10 cellular contexts compared by ENCODE assay signal in the genomic region with DNA sequence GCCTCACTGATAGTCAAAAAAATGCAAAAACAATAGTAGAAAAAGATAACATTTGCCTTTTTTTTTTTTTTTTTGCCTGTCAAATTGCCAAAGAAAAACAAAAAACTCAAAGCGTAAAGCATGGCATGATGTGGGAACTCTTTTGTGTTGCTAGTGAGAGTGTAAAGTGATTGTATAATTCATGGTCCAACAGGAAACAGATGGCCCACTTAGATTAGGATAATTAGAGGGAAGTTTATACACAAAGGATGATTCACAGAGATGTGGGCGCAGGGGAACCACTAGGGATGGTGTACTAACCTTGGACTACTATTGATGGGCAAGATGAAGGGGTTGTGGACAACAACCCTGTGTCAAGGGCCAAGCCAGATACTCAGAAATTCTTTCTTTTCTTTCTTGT. TPM values are rescaled to one million over a fixed set of nuclear protein-coding genes. Genes with fewer than 3 reads are reported as not detected.
DNase-seq lines count a peak whose midpoint lies in the region; ATAC-seq and TF ChIP-seq lines count a peak whose summit lies in the region.
"Had no signal": no experiment of that assay in that cellular context is flagged by ENCODE, and none has a peak within 500 bp of the region (broad histone marks: within the 10 kb centered on the region; RNA-seq: fewer than 3 reads in every experiment).

No MANE protein-coding gene starts in this region.

- POLR2A ChIA-PET in activated CD4-positive, alpha-beta T cell treated with anti-CD3 and anti-CD28 coated beads for 36 hours (lab: Charles Lee), result no interaction called here
- POLR2A ChIA-PET in naive thymus-derived CD4-positive, alpha-beta T cell (lab: Charles Lee), result no interaction called here

- no peak overlapping the region for H3K4me3 Mint-ChIP-seq in activated CD4-positive, alpha-beta T cell treated with anti-CD3 and anti-CD28 coated beads for 36 hours
- H3K4me3 Mint-ChIP-seq in activated naive CD8-positive, alpha-beta T cell treated with anti-CD3 and anti-CD28 coated beads, Interleukin-2, amount 50 U/mL, for 24 hours, result no peak overlapping the region
- H3K4me3 Mint-ChIP-seq in naive thymus-derived CD4-positive, alpha-beta T cell, result peak overlapping the region in 6 of 10 donors; percentile 1 to 47 (median 32)

- peaks cover 36% of the 10 kb centered on the region for H3K36me3 Mint-ChIP-seq in activated CD4-positive, alpha-beta T cell treated with anti-CD3 and anti-CD28 coated beads for 36 hours (ENCODE audit: low read depth)
- H3K36me3 Mint-ChIP-seq in activated naive CD8-positive, alpha-beta T cell treated with anti-CD3 and anti-CD28 coated beads, Interleukin-2, amount 50 U/mL, for 24 hours (ENCODE audit: low read depth), result peaks cover 29% of the 10 kb centered on the region
- H3K36me3 Mint-ChIP-seq in naive thymus-derived CD4-positive, alpha-beta T cell, result peaks cover 3 to 41% (median 36%) of the 10 kb centered on the region in 5 donors

- ATAC-seq in activated CD4-positive, alpha-beta T cell treated with anti-CD3 and anti-CD28 coated beads for 36 hours, result no peak
- peak; percentile 60 for ATAC-seq in activated naive CD8-positive, alpha-beta T cell treated with anti-CD3 and anti-CD28 coated beads, Interleukin-2, amount 50 U/mL, for 24 hours
- peak; percentile 36 for ATAC-seq in naive thymus-derived CD4-positive, alpha-beta T cell
- ATAC-seq: left ventricle myocardium superior had no signal

- TF ChIP-seq CTCF in spleen (IDR thresholded peaks at IDR 0.05 in 8 of 11, conservative IDR thresholded peaks at IDR 0.05 in 3 of 11), result peak in 1 of 11 experiments; percentile 4

- peak overlapping the region; percentile 77 for H3K27ac Mint-ChIP-seq in activated CD4-positive, alpha-beta T cell treated with anti-CD3 and anti-CD28 coated beads for 36 hours
- peak overlapping the region; percentile 42 for H3K27ac Mint-ChIP-seq in activated naive CD8-positive, alpha-beta T cell treated with anti-CD3 and anti-CD28 coated beads, Interleukin-2, amount 50 U/mL, for 24 hours
- H3K27ac Mint-ChIP-seq in naive thymus-derived CD4-positive, alpha-beta T cell, result peak overlapping the region in 7 of 9 donors; percentile 25 to 85 (median 59)

- CTCF ChIA-PET in activated CD4-positive, alpha-beta T cell treated with anti-CD3 and anti-CD28 coated beads for 36 hours (lab: Charles Lee), result no interaction called here
- CTCF ChIA-PET in naive thymus-derived CD4-positive, alpha-beta T cell (lab: Charles Lee), result no interaction called here

- H3K27me3 ChIP-seq in naive thymus-derived CD4-positive, alpha-beta T cell (ENCODE audit: control insufficient read depth in 2 of 2, insufficient read depth in 2 of 2, low read length in 2 of 2), result no peaks in the 10 kb centered on the region
- H3K27me3 ChIP-seq in spleen (replicated peaks in 1 of 7), result no peaks in the 10 kb centered on the region

- no peak overlapping the region for H3K27ac ChIP-seq in naive thymus-derived CD4-positive, alpha-beta T cell (ENCODE audit: low read depth, low read length)
- peak overlapping the region in 4 of 8 donors; percentile 17 to 53 (median 44) for H3K27ac ChIP-seq in spleen
- H3K27ac ChIP-seq: WERI-Rb-1 had no signal

- H3K4me1 Mint-ChIP-seq in activated CD4-positive, alpha-beta T cell treated with anti-CD3 and anti-CD28 coated beads for 36 hours, result peaks cover 57% of the 10 kb centered on the region
- H3K4me1 Mint-ChIP-seq in activated naive CD8-positive, alpha-beta T cell treated with anti-CD3 and anti-CD28 coated beads, Interleukin-2, amount 50 U/mL, for 24 hours, result peaks cover 53% of the 10 kb centered on the region
- peaks cover 42 to 82% (median 73%) of the 10 kb centered on the region in 7 donors for H3K4me1 Mint-ChIP-seq in naive thymus-derived CD4-positive, alpha-beta T cell

- no peak overlapping the region for H3K4me3 ChIP-seq in naive thymus-derived CD4-positive, alpha-beta T cell (ENCODE audit: low read length)
- H3K4me3 ChIP-seq in spleen, result no peak overlapping the region

- no peak for TF ChIP-seq POLR2A in spleen (IDR thresholded peaks at IDR 0.05)

- H3K36me3 ChIP-seq in naive thymus-derived CD4-positive, alpha-beta T cell (ENCODE audit: control insufficient read depth in 2 of 3, insufficient read depth in 3 of 3, low read length in 3 of 3), result peaks cover 0 to 6% (median 0%) of the 10 kb centered on the region in 3 experiments
- peaks cover 0 to 7% (median 0%) of the 10 kb centered on the region in 6 donors for H3K36me3 ChIP-seq in spleen
- H3K36me3 ChIP-seq: WERI-Rb-1 had no signal

- H3K9me3 ChIP-seq in naive thymus-derived CD4-positive, alpha-beta T cell (ENCODE audit: control insufficient read depth in 2 of 3, low read length in 3 of 3), result no peaks in the 10 kb centered on the region
- peaks cover 0 to 13% (median 6%) of the 10 kb centered on the region in 8 donors for H3K9me3 ChIP-seq in spleen

- peaks cover 23 to 28% of the 10 kb centered on the region in 2 donors for H3K4me1 ChIP-seq in naive thymus-derived CD4-positive, alpha-beta T cell (ENCODE audit: control insufficient read depth in 2 of 2, insufficient read depth in 2 of 2, low read length in 2 of 2)
- H3K4me1 ChIP-seq in spleen, result peaks cover 10 to 37% (median 17%) of the 10 kb centered on the region in 6 donors

- intact Hi-C loops in activated CD4-positive, alpha-beta T cell treated with anti-CD3 and anti-CD28 coated beads for 36 hours (cut with DNase I, micrococcal nuclease), result no loop called here
- intact Hi-C loops in naive thymus-derived CD4-positive, alpha-beta T cell (cut with micrococcal nuclease), result no loop called here
- intact Hi-C loops in spleen (cut with DNase I; ENCODE audit: low total_unique reads), result no loop called here
- intact Hi-C loops in posterior cingulate gyrus (cut with DNase I), result no loop called here

- peaks cover 5% of the 10 kb centered on the region for H3K9me3 Mint-ChIP-seq in activated CD4-positive, alpha-beta T cell treated with anti-CD3 and anti-CD28 coated beads for 36 hours (ENCODE audit: low read depth)
- H3K9me3 Mint-ChIP-seq in activated naive CD8-positive, alpha-beta T cell treated with anti-CD3 and anti-CD28 coated beads, Interleukin-2, amount 50 U/mL, for 24 hours, result no peaks in the 10 kb centered on the region
- H3K9me3 Mint-ChIP-seq in naive thymus-derived CD4-positive, alpha-beta T cell, result peaks cover 0 to 10% (median 5%) of the 10 kb centered on the region in 11 donors

- WGBS in spleen, 5 donors, result 41 to 78% (median 58%) methylated on average over 2 of the region's 2 CpGs

- H3K27me3 Mint-ChIP-seq in activated CD4-positive, alpha-beta T cell treated with anti-CD3 and anti-CD28 coated beads for 36 hours, result no peaks in the 10 kb centered on the region
- no peaks in the 10 kb centered on the region for H3K27me3 Mint-ChIP-seq in activated naive CD8-positive, alpha-beta T cell treated with anti-CD3 and anti-CD28 coated beads, Interleukin-2, amount 50 U/mL, for 24 hours
- H3K27me3 Mint-ChIP-seq in naive thymus-derived CD4-positive, alpha-beta T cell, result no peaks in the 10 kb centered on the region

- no peak for DNase-seq in activated CD4-positive, alpha-beta T cell treated with anti-CD3 and anti-CD28 coated beads for 36 hours
- no peak for DNase-seq in activated CD4-positive, alpha-beta T cell treated with anti-CD3 and anti-CD28 coated beads for 4 hours
- peak; percentile 44 for DNase-seq in NCI-H1436 treated with DMSO at 0.1 percent for 48 hours (lab: John Stamatoyannopoulos, UW)
- DNase-seq in activated naive CD8-positive, alpha-beta T cell treated with anti-CD3 and anti-CD28 coated beads, Interleukin-2, amount 50 U/mL, for 24 hours, result no peak
- no peak for DNase-seq in naive thymus-derived CD4-positive, alpha-beta T cell
- DNase-seq in HuH-7.5 (ENCODE audit: low spot score), result no peak
- DNase-seq in spleen, result no peak
- DNase-seq in posterior cingulate gyrus, result no peak
- DNase-seq: left ventricle myocardium superior, WERI-Rb-1 had no signal

RNA-seq across cellular contexts. Expression of gene MCUB, which starts 16.4 kb away (rescaled TPM):
- total RNA-seq in activated CD4-positive, alpha-beta T cell treated with anti-CD3 and anti-CD28 coated beads for 36 hours, result 10 to 100 TPM; 58.2 to 80.1 TPM
- total RNA-seq in naive thymus-derived CD4-positive, alpha-beta T cell, result 100 to 1,000 TPM in 4 of 5 experiments, 10 to 100 TPM in 1; 83.4 to 177 (median 114) TPM
- 100 to 1,000 TPM; 191 to 207 TPM for polyA plus RNA-seq in naive thymus-derived CD4-positive, alpha-beta T cell
- total RNA-seq in spleen, result 10 to 100 TPM; 22.1 to 65.5 (median 29.2) TPM
- polyA plus RNA-seq in spleen, result 10 to 100 TPM; 17.0 to 31.6 (median 22.7) TPM

Comparison
In these comparisons a context has a peak if more than half of its experiments do, and no peak if none do; other contexts are left out.
1. H3K4me3 Mint-ChIP-seq: peak in naive thymus-derived CD4-positive, alpha-beta T cell (6 of 10); none in activated CD4-positive, alpha-beta T cell treated with anti-CD3 and anti-CD28 coated beads for 36 hours (single experiment) and activated naive CD8-positive, alpha-beta T cell treated with anti-CD3 and anti-CD28 coated beads, Interleukin-2, amount 50 U/mL, for 24 hours (single experiment).
2. Peak in every context shown above with its lines, with median percentiles within 50 percentile points of each other: H3K27ac Mint-ChIP-seq.